ENCODE assay signal across 23 cellular contexts in the genomic region with DNA sequence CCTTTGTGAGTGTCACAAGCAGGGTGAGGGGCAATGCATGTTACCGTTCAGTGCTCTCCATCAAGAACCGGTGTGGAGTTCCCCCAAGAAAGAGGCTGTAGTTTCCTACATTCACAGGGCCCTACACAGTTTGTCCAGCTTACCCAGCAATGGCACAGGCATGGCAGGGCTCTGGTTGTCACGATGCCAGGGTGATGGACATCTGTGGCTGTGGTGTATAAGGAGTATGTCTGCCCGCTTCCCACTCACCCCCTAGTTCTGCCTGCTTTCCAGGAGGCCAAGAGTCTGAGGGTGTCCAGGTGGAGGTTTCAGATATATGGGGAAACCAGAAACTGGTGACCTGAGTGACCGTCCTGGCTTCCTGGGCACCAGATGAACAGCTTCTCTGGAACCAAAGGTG.
"Had no signal": no experiment of that assay in that cellular context is flagged by ENCODE, and none has a peak within 500 bp of the region (broad histone marks: within the 10 kb centered on the region; RNA-seq: fewer than 3 reads in every experiment).

No MANE protein-coding gene starts in this region.

- DNase-seq: Kasumi-1, MM.1S, NCI-H1092 treated with DMSO at 0.1 percent for 48 hours, NCI-H1417 treated with DMSO at 0.1 percent for 48 hours, NCI-H187, NCI-H2029, NCI-H2081 treated with DMSO at 0.1 percent for 48 hours, NCI-H2171, NCI-H226, NCI-H446, NCI-H510A, NCI-H524 treated with DMSO at 0.1 percent for 48 hours, NCI-H69, NCI-H774, Right ventricle myocardium superior, SIG-M5, SK-N-SH, SW 1271 had no signal

- H3K27ac ChIP-seq: HL-60, KMS-11 had no signal

- H3K4me3 ChIP-seq: K562 had no signal

- ATAC-seq: K562, Panc1 had no signal

- H3K9me3 ChIP-seq: SK-N-SH had no signal

- FAIRE-seq: HTR-8/SVneo, K562 had no signal
